Comparison of ENCODE assay signal across 14 cellular contexts in genomic region chr16:31676731-31677130, GRCh38.
DNase-seq lines count a peak whose midpoint lies in the region; ATAC-seq and TF ChIP-seq lines count a peak whose summit lies in the region.
"Had no signal": no experiment of that assay in that cellular context is flagged by ENCODE, and none has a peak within 500 bp of the region (broad histone marks: within the 10 kb centered on the region; RNA-seq: fewer than 3 reads in every experiment).

No MANE protein-coding gene starts in this region.

- TF ChIP-seq POLR2A in esophagus squamous epithelium (IDR thresholded peaks at IDR 0.05): no peak

- H3K27ac ChIP-seq in KMS-11 (no peak overlapping the region), esophagus squamous epithelium (no peak overlapping the region)
- H3K27ac ChIP-seq: C4-2B had no signal

- in situ Hi-C loops in G401 (cut with HindIII; ENCODE audit: low sequenced_read_pairs): no loop called here

- intact Hi-C loops in activated CD4-positive, alpha-beta T cell treated with anti-CD3 and anti-CD28 coated beads for 36 hours (cut with DNase I, micrococcal nuclease): no loop called here
- intact Hi-C loops in activated CD8-positive, alpha-beta T cell treated with anti-CD3 and anti-CD28 coated beads for 36 hours (cut with micrococcal nuclease): no loop called here
- intact Hi-C loops in esophagus squamous epithelium (cut with DNase I): no loop called here

- no peaks in the 10 kb centered on the region for H3K9me3 ChIP-seq in esophagus squamous epithelium

- H3K4me3 ChIP-seq in KMS-11 (IDR thresholded peaks at IDR 0.05; ENCODE audit: insufficient read depth, low read depth, low read length) (no peak overlapping the region), esophagus squamous epithelium (no peak overlapping the region)
- H3K4me3 ChIP-seq: GM23338 had no signal

- H3K79me2 ChIP-seq in KMS-11 (ENCODE audit: insufficient read depth, low read depth): no peaks in the 10 kb centered on the region

- H3K27ac Mint-ChIP-seq in activated CD4-positive, alpha-beta T cell treated with anti-CD3 and anti-CD28 coated beads for 36 hours: peak overlapping the region; percentile 44
- peak overlapping the region in 1 of 2 donors; percentile 2 for H3K27ac Mint-ChIP-seq in activated naive CD4-positive, alpha-beta T cell treated with anti-CD3 and anti-CD28 coated beads, Interleukin-2, amount 50 U/mL, for 72 hours
- H3K27ac Mint-ChIP-seq in activated CD8-positive, alpha-beta T cell treated with anti-CD3 and anti-CD28 coated beads for 36 hours: peak overlapping the region; percentile 44
- H3K27ac Mint-ChIP-seq: B cell; CD4-positive, alpha-beta memory T cell; GM23338 had no signal

- TF ChIP-seq CTCF in KMS-11 (conservative IDR thresholded peaks at IDR 0.05; ENCODE audit: low read depth, low read length) (no peak), esophagus squamous epithelium (IDR thresholded peaks at IDR 0.05) (no peak)
- TF ChIP-seq CTCF in activated CD8-positive, alpha-beta T cell treated with anti-CD3 and anti-CD28 coated beads for 36 hours (IDR thresholded peaks at IDR 0.05): no peak

- POLR2A ChIA-PET in activated CD4-positive, alpha-beta T cell treated with anti-CD3 and anti-CD28 coated beads for 36 hours (lab: Charles Lee): no interaction called here
- POLR2A ChIA-PET in activated CD8-positive, alpha-beta T cell treated with anti-CD3 and anti-CD28 coated beads for 36 hours (lab: Charles Lee): no interaction called here

- H3K36me3 ChIP-seq in KMS-11 (ENCODE audit: insufficient read depth): no peaks in the 10 kb centered on the region
- H3K36me3 ChIP-seq in esophagus squamous epithelium: no peaks in the 10 kb centered on the region

- no peak overlapping the region; the same call in 1 of the 2 replicates for H3K4me2 ChIP-seq in KMS-11
- H3K4me2 ChIP-seq: GM23338 had no signal

- no peaks in the 10 kb centered on the region for H3K36me3 Mint-ChIP-seq in activated CD4-positive, alpha-beta T cell treated with anti-CD3 and anti-CD28 coated beads for 36 hours (ENCODE audit: low read depth)
- H3K36me3 Mint-ChIP-seq in activated naive CD4-positive, alpha-beta T cell treated with anti-CD3 and anti-CD28 coated beads, Interleukin-2, amount 50 U/mL, for 72 hours: peaks cover 21 to 34% of the 10 kb centered on the region in 2 donors
- H3K36me3 Mint-ChIP-seq in activated CD8-positive, alpha-beta T cell treated with anti-CD3 and anti-CD28 coated beads for 36 hours (ENCODE audit: low read depth): no peaks in the 10 kb centered on the region

- no peak for DNase-seq in activated CD4-positive, alpha-beta T cell treated with anti-CD3 and anti-CD28 coated beads for 36 hours
- no peak for DNase-seq in activated CD4-positive, alpha-beta T cell treated with anti-CD3 and anti-CD28 coated beads, Interleukin-2, amount 50 U/mL, for 1 hour
- DNase-seq in activated naive CD4-positive, alpha-beta T cell treated with anti-CD3 and anti-CD28 coated beads, Interleukin-2, amount 50 U/mL, for 72 hours (ENCODE audit: low spot score in 2 of 2): no peak
- DNase-seq in activated naive CD4-positive, alpha-beta T cell treated with Interleukin-2 at 50 U/mL for 16 hours: no peak
- DNase-seq in activated CD8-positive, alpha-beta T cell treated with anti-CD3 and anti-CD28 coated beads for 36 hours: no peak
- DNase-seq in G401 (ENCODE audit: low spot score): no peak
- no peak for DNase-seq in esophagus squamous epithelium (lab: John Stamatoyannopoulos, UW)
- DNase-seq: CD4-positive, alpha-beta memory T cell; DMS79; H7 had no signal

- no peaks in the 10 kb centered on the region for H3K27me3 ChIP-seq in KMS-11 (ENCODE audit: insufficient read depth, low read depth)
- peaks cover 0 to 7% (median 0%) of the 10 kb centered on the region in 4 donors for H3K27me3 ChIP-seq in esophagus squamous epithelium

- ATAC-seq in activated CD4-positive, alpha-beta T cell treated with anti-CD3 and anti-CD28 coated beads for 36 hours: peak; percentile 51
- ATAC-seq in activated naive CD4-positive, alpha-beta T cell treated with anti-CD3 and anti-CD28 coated beads, Interleukin-2, amount 50 U/mL, for 72 hours: peak; percentile 41 to 52
- ATAC-seq in activated CD8-positive, alpha-beta T cell treated with anti-CD3 and anti-CD28 coated beads for 36 hours: no peak
- ATAC-seq: GM23338 had no signal

- H3K4me1 Mint-ChIP-seq in activated CD4-positive, alpha-beta T cell treated with anti-CD3 and anti-CD28 coated beads for 36 hours: peaks cover 14% of the 10 kb centered on the region
- H3K4me1 Mint-ChIP-seq in activated CD8-positive, alpha-beta T cell treated with anti-CD3 and anti-CD28 coated beads for 36 hours (ENCODE audit: low read depth): peaks cover 7% of the 10 kb centered on the region
- H3K4me1 Mint-ChIP-seq: B cell, GM23338 had no signal

- H3K9ac ChIP-seq in KMS-11: no peak overlapping the region

- H3K4me3 Mint-ChIP-seq in activated CD4-positive, alpha-beta T cell treated with anti-CD3 and anti-CD28 coated beads for 36 hours: no peak overlapping the region
- H3K4me3 Mint-ChIP-seq in activated CD8-positive, alpha-beta T cell treated with anti-CD3 and anti-CD28 coated beads for 36 hours: no peak overlapping the region
- H3K4me3 Mint-ChIP-seq: B cell; CD4-positive, alpha-beta memory T cell; GM23338 had no signal

- CTCF ChIA-PET in activated CD4-positive, alpha-beta T cell treated with anti-CD3 and anti-CD28 coated beads for 36 hours (lab: Charles Lee): no interaction called here
- CTCF ChIA-PET in activated CD8-positive, alpha-beta T cell treated with anti-CD3 and anti-CD28 coated beads for 36 hours (lab: Charles Lee): no interaction called here

- H2AFZ ChIP-seq in KMS-11 (ENCODE audit: low read depth): 0 out of 2 replicates have a peak overlapping the region, but pooled peaks have one; percentile 31
- H2AFZ ChIP-seq: GM23338 had no signal

- no peaks in the 10 kb centered on the region for H4K20me1 ChIP-seq in KMS-11 (ENCODE audit: insufficient read depth)

- peaks cover 2% of the 10 kb centered on the region for H3K27me3 Mint-ChIP-seq in activated CD4-positive, alpha-beta T cell treated with anti-CD3 and anti-CD28 coated beads for 36 hours
- no peaks in the 10 kb centered on the region for H3K27me3 Mint-ChIP-seq in activated CD8-positive, alpha-beta T cell treated with anti-CD3 and anti-CD28 coated beads for 36 hours

- peaks cover 4% of the 10 kb centered on the region for H3K9me3 Mint-ChIP-seq in activated CD4-positive, alpha-beta T cell treated with anti-CD3 and anti-CD28 coated beads for 36 hours (ENCODE audit: low read depth)
- H3K9me3 Mint-ChIP-seq in activated naive CD4-positive, alpha-beta T cell treated with anti-CD3 and anti-CD28 coated beads, Interleukin-2, amount 50 U/mL, for 72 hours: peaks cover 7 to 32% of the 10 kb centered on the region in 2 donors
- peaks cover 6% of the 10 kb centered on the region for H3K9me3 Mint-ChIP-seq in activated CD8-positive, alpha-beta T cell treated with anti-CD3 and anti-CD28 coated beads for 36 hours

- H3K4me1 ChIP-seq in KMS-11 (ENCODE audit: low read depth, poor library complexity, severe bottlenecking) (peaks cover 8% of the 10 kb centered on the region), esophagus squamous epithelium (no peaks in the 10 kb centered on the region)
